In genomic region chr18:79529991-79530390, GRCh38 we compare ENCODE assay signal across 13 cellular contexts.
"Had no signal": no experiment of that assay in that cellular context is flagged by ENCODE, and none has a peak within 500 bp of the region (broad histone marks: within the 10 kb centered on the region; RNA-seq: fewer than 3 reads in every experiment).

No MANE protein-coding gene starts in this region.

- H3K36me3 ChIP-seq: pancreas had no signal

- H3K4me3 ChIP-seq: cardiac muscle cell, coronary artery, heart left ventricle, left lung, pancreas had no signal

- H3K27ac ChIP-seq: cardiac muscle cell, coronary artery, heart left ventricle, left lung, pancreas had no signal

- FAIRE-seq: astrocyte, pancreas, small intestine had no signal

- H3K27me3 ChIP-seq: cardiac muscle cell, pancreas had no signal

- H3K9me3 ChIP-seq: heart left ventricle, left lung, pancreas had no signal

- DNase-seq: activated CD8-positive, alpha-beta T cell treated with anti-CD3 and anti-CD28 coated beads for 36 hours; activated naive CD8-positive, alpha-beta T cell treated with anti-CD3 and anti-CD28 coated beads, Interleukin-2, amount 50 U/mL, for 24 hours; effector CD8-positive, alpha-beta T cell; foreskin melanocyte; SHP77; small intestine; trophoblast cell had no signal

- H3K4me1 ChIP-seq: pancreas had no signal

- ATAC-seq: activated CD8-positive, alpha-beta T cell treated with anti-CD3 and anti-CD28 coated beads for 36 hours; activated naive CD8-positive, alpha-beta T cell treated with anti-CD3 and anti-CD28 coated beads, Interleukin-2, amount 50 U/mL, for 24 hours; heart left ventricle; left lung; pancreas had no signal
